27 cellular contexts compared by ENCODE assay signal in the genomic region with DNA sequence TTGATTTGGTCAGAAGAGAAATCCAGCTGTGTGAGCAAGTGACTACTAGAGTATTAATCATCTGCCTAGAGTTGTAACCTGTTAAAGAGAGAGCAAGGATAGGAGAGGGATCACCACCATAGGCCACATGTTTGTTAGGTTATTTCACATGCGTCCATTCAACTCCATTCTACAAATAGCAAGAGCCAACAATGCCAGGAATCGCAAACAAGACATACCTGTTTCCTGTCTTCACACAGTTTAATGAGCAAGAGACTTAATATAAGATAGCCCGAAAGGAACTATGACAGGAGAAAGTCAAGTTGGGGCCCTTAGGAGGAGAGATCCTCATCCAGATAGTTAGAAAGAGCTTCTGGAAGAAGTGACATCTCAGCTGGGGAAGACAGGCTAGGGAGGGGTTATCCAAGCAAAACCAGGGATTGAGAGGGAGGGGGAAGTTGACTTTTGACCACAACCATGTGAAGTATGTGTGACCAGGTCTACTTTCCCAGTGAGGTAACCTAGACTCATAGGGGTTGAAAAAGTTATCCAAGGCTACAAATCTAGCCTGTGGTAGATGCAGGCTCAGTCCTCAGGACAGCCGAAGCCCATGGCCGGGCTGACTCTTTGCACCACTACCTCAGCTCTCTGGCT.
DNase-seq lines count a peak whose midpoint lies in the region; ATAC-seq, FAIRE-seq and TF ChIP-seq lines count a peak whose summit lies in the region.
"Had no signal": no experiment of that assay in that cellular context is flagged by ENCODE, and none has a peak within 500 bp of the region (broad histone marks: within the 10 kb centered on the region; RNA-seq: fewer than 3 reads in every experiment).

No MANE protein-coding gene starts in this region.

- FAIRE-seq in HTR-8/SVneo (lab: Jason Lieb, UNC) (peak; percentile 63), K562 (lab: Jason Lieb, UNC) (peak; percentile 52), HepG2 (lab: Jason Lieb, UNC) (no peak), D721Med (lab: Jason Lieb, UNC) (no peak)
- FAIRE-seq: endometrium, GM12892 had no signal

- H3K4me2 ChIP-seq in K562 (ENCODE audit: insufficient read depth, low read length): no peak overlapping the region
- H3K4me2 ChIP-seq in HepG2 (ENCODE audit: low read depth, low read length): no peak overlapping the region

- no peaks in the 10 kb centered on the region for H3K9me3 Mint-ChIP-seq in activated T-helper 1 cell treated with anti-CD3 and anti-CD28 coated beads, Interleukin-12 subunit alpha, Interleukin-12 subunit beta, Interleukin-2, Interleukin-4 antibody, amounts not matched to agents 30 ng/mL and 10 ng/mL and 1 ng/mL, durations not matched to agents 14 hours and 24 hours and 36 hours
- H3K9me3 Mint-ChIP-seq: activated T-helper 17 cell treated with anti-CD3 and anti-CD28 coated beads, Interleukin-2, amount 50 U/mL, for 72 hours; brain; immature natural killer cell had no signal

- H3K4me3 ChIP-seq in AG10803 (ENCODE audit: low read length) (no peak overlapping the region), K562 (no peak overlapping the region), HepG2 (replicated peaks in 1 of 3; ENCODE audit: insufficient read depth in 1 of 3, low read depth in 2 of 3, low read length in 3 of 3) (no peak overlapping the region)
- H3K4me3 ChIP-seq: colonic mucosa, heart right ventricle, lung, uterus had no signal

- intact Hi-C loops in K562 (cut with micrococcal nuclease) (no loop called here), HepG2 (cut with micrococcal nuclease; ENCODE audit: unreplicated experiment) (no loop called here)
- intact Hi-C loops in activated T-helper 1 cell treated with anti-CD3 and anti-CD28 coated beads, Interleukin-12 subunit alpha, Interleukin-12 subunit beta, Interleukin-2, Interleukin-4 antibody, amounts not matched to agents 30 ng/mL and 10 ng/mL and 1 ng/mL, durations not matched to agents 14 hours and 24 hours and 36 hours (cut with micrococcal nuclease): no loop called here

- POLR2A ChIA-PET in K562 (lab: Yijun Ruan, JAX) (no interaction called here), HepG2 (lab: Yijun Ruan, JAX) (no interaction called here)

- DNase-seq in AG10803 (ENCODE audit: low read depth) (peak; percentile 34), HTR-8/SVneo (ENCODE audit: insufficient read length, low spot score) (peak; percentile 28), K562 (ENCODE audit: extremely low read depth in 1 of 4, low spot score in 3 of 4) (no peak), HepG2 (ENCODE audit: low spot score) (peak; percentile 21), D721Med (ENCODE audit: insufficient read length, low spot score) (no peak), GF-D8 (lab: John Stamatoyannopoulos, UW) (no peak)
- no peak for DNase-seq in activated T-helper 1 cell treated with anti-CD3 and anti-CD28 coated beads, Interleukin-12 subunit alpha, Interleukin-12 subunit beta, Interleukin-2, Interleukin-4 antibody, amounts not matched to agents 30 ng/mL and 10 ng/mL and 1 ng/mL, durations not matched to agents 14 hours and 24 hours and 36 hours (ENCODE audit: low spot score)
- DNase-seq: activated CD4-positive, alpha-beta T cell treated with anti-CD3 and anti-CD28 coated beads for 48 hours; activated CD8-positive, alpha-beta memory T cell treated with anti-CD3 and anti-CD28 coated beads, Interleukin-2, amount 10 ng/mL, durations not matched to agents 7 days and 5 days; C1 segment of cervical spinal cord; colonic mucosa; H7; heart right ventricle; immature natural killer cell; NCI-H1417; NCI-H526 treated with DMSO at 0.1 percent for 48 hours; retina; Right ventricle myocardium superior; substantia nigra; uterus had no signal

- H3K4me1 ChIP-seq in K562 (replicated peaks in 1 of 2; ENCODE audit: control insufficient read depth in 2 of 2, insufficient read depth in 2 of 2, low read length in 2 of 2): no peaks in the 10 kb centered on the region
- no peaks in the 10 kb centered on the region for H3K4me1 ChIP-seq in HepG2 (ENCODE audit: insufficient read depth, low read length)
- H3K4me1 ChIP-seq: colonic mucosa, uterus had no signal

- no peaks in the 10 kb centered on the region for H3K36me3 Mint-ChIP-seq in activated T-helper 1 cell treated with anti-CD3 and anti-CD28 coated beads, Interleukin-12 subunit alpha, Interleukin-12 subunit beta, Interleukin-2, Interleukin-4 antibody, amounts not matched to agents 30 ng/mL and 10 ng/mL and 1 ng/mL, durations not matched to agents 14 hours and 24 hours and 36 hours (ENCODE audit: low read depth)
- H3K36me3 Mint-ChIP-seq: activated CD8-positive, alpha-beta memory T cell treated with anti-CD3 and anti-CD28 coated beads, Interleukin-2, amount 10 ng/mL, durations not matched to agents 7 days and 5 days; activated naive CD8-positive, alpha-beta T cell; brain; immature natural killer cell had no signal

- BruUV-seq in K562 (replicated peaks; lab: Mats Ljungman, UMichigan): no TSS peak
- no TSS peak for BruUV-seq in HepG2 (replicated peaks; lab: Mats Ljungman, UMichigan)

- no peak for TF ChIP-seq RAD21 in K562 (CRISPR knock-in tag; conservative IDR thresholded peaks at IDR 0.05 in 1 of 2, IDR thresholded peaks at IDR 0.05 in 1 of 2)
- TF ChIP-seq RAD21 in HepG2 (CRISPR knock-in tag; IDR thresholded peaks at IDR 0.05): no peak

- H3K9me3 ChIP-seq in K562 (replicated peaks; ENCODE audit: control insufficient read depth, insufficient read depth, low read depth, low read length): no peaks in the 10 kb centered on the region
- H3K9me3 ChIP-seq in HepG2 (ENCODE audit: low read length): no peaks in the 10 kb centered on the region
- H3K9me3 ChIP-seq: colonic mucosa, heart right ventricle, uterus had no signal

- H4K20me1 ChIP-seq in K562 (replicated peaks; ENCODE audit: control insufficient read depth, insufficient read depth, low read length): no peaks in the 10 kb centered on the region
- no peaks in the 10 kb centered on the region for H4K20me1 ChIP-seq in HepG2 (ENCODE audit: insufficient read depth, low read length)

- H3K9ac ChIP-seq in K562 (ENCODE audit: insufficient read depth in 1 of 2, low read depth in 2 of 2, low read length in 2 of 2): no peak overlapping the region
- no peak overlapping the region for H3K9ac ChIP-seq in HepG2 (ENCODE audit: insufficient read depth, low read depth, low read length)

- in situ Hi-C loops in K562 (cut with MboI): no loop called here
- in situ Hi-C loops in HepG2 (cut with HindIII; ENCODE audit: extremely low pct_ligation_motif_present, low pct_unique_long_range_greater_than_20kb): no loop called here

- no peak for TF ChIP-seq EP300 in K562 (IDR thresholded peaks at IDR 0.05; ENCODE audit: low read length)
- TF ChIP-seq EP300 in HepG2 (IDR thresholded peaks at IDR 0.05; ENCODE audit: low read depth in 2 of 2, low read length in 2 of 2): no peak
- TF ChIP-seq EP300 in HepG2 (CRISPR knock-in tag; IDR thresholded peaks at IDR 0.05; ENCODE audit: borderline replicate concordance): no peak

- H3K27ac Mint-ChIP-seq in activated T-helper 1 cell treated with anti-CD3 and anti-CD28 coated beads, Interleukin-12 subunit alpha, Interleukin-12 subunit beta, Interleukin-2, Interleukin-4 antibody, amounts not matched to agents 30 ng/mL and 10 ng/mL and 1 ng/mL, durations not matched to agents 14 hours and 24 hours and 36 hours: no peak overlapping the region
- H3K27ac Mint-ChIP-seq: activated CD8-positive, alpha-beta memory T cell treated with anti-CD3 and anti-CD28 coated beads, Interleukin-2, amount 10 ng/mL, durations not matched to agents 7 days and 5 days; activated naive CD8-positive, alpha-beta T cell; activated T-helper 17 cell treated with anti-CD3 and anti-CD28 coated beads, Interleukin-2, amount 50 U/mL, for 72 hours; brain; immature natural killer cell had no signal

- H3K4me3 Mint-ChIP-seq in activated T-helper 1 cell treated with anti-CD3 and anti-CD28 coated beads, Interleukin-12 subunit alpha, Interleukin-12 subunit beta, Interleukin-2, Interleukin-4 antibody, amounts not matched to agents 30 ng/mL and 10 ng/mL and 1 ng/mL, durations not matched to agents 14 hours and 24 hours and 36 hours: no peak overlapping the region
- H3K4me3 Mint-ChIP-seq: activated CD8-positive, alpha-beta memory T cell treated with anti-CD3 and anti-CD28 coated beads, Interleukin-2, amount 10 ng/mL, durations not matched to agents 7 days and 5 days; activated naive CD8-positive, alpha-beta T cell; activated T-helper 17 cell treated with anti-CD3 and anti-CD28 coated beads, Interleukin-2, amount 50 U/mL, for 72 hours; brain; immature natural killer cell had no signal

- H3K36me3 ChIP-seq in K562 (ENCODE audit: control insufficient read depth, insufficient read depth, low read length): no peaks in the 10 kb centered on the region
- H3K36me3 ChIP-seq in HepG2 (replicated peaks in 1 of 2; ENCODE audit: control insufficient read depth in 1 of 2, insufficient read depth in 2 of 2, low read length in 2 of 2): no peaks in the 10 kb centered on the region
- H3K36me3 ChIP-seq: colonic mucosa, heart right ventricle, uterus had no signal

- 2% methylated on average over 5 of the region's 5 CpGs for WGBS in K562 (ENCODE audit: insufficient coverage, low coverage, missing lambda C conversion rate)
- WGBS in HepG2 (ENCODE audit: low lambda C conversion rate): 23% methylated on average over 5 of the region's 5 CpGs

- TF ChIP-seq POLR2A in K562 (conservative IDR thresholded peaks at IDR 0.05) (no peak), HepG2 (IDR thresholded peaks at IDR 0.05; ENCODE audit: insufficient read depth in 1 of 2, low read depth in 2 of 2, low read length in 2 of 2) (no peak)

- no peaks in the 10 kb centered on the region for H3K9me1 ChIP-seq in K562 (ENCODE audit: control insufficient read depth, insufficient read depth, low read length)

- H2AFZ ChIP-seq in K562 (ENCODE audit: low read depth, low read length): no peak overlapping the region
- H2AFZ ChIP-seq in HepG2 (ENCODE audit: low read length): no peak overlapping the region

- peaks cover 9% of the 10 kb centered on the region for H3K27me3 Mint-ChIP-seq in activated T-helper 1 cell treated with anti-CD3 and anti-CD28 coated beads, Interleukin-12 subunit alpha, Interleukin-12 subunit beta, Interleukin-2, Interleukin-4 antibody, amounts not matched to agents 30 ng/mL and 10 ng/mL and 1 ng/mL, durations not matched to agents 14 hours and 24 hours and 36 hours (ENCODE audit: insufficient read depth)
- H3K27me3 Mint-ChIP-seq: brain had no signal

- CTCF ChIA-PET in K562 (lab: Yijun Ruan, JAX; ENCODE audit: low intra/inter-chr PET ratio) (no interaction called here), HepG2 (lab: Yijun Ruan, JAX; ENCODE audit: low intra/inter-chr PET ratio, low total read pairs) (no interaction called here)

- H3K4me1 Mint-ChIP-seq in activated T-helper 1 cell treated with anti-CD3 and anti-CD28 coated beads, Interleukin-12 subunit alpha, Interleukin-12 subunit beta, Interleukin-2, Interleukin-4 antibody, amounts not matched to agents 30 ng/mL and 10 ng/mL and 1 ng/mL, durations not matched to agents 14 hours and 24 hours and 36 hours (ENCODE audit: low read depth): no peaks in the 10 kb centered on the region
- H3K4me1 Mint-ChIP-seq: activated CD8-positive, alpha-beta memory T cell treated with anti-CD3 and anti-CD28 coated beads, Interleukin-2, amount 10 ng/mL, durations not matched to agents 7 days and 5 days; activated T-helper 17 cell treated with anti-CD3 and anti-CD28 coated beads, Interleukin-2, amount 50 U/mL, for 72 hours; brain; immature natural killer cell had no signal

- H3K27ac ChIP-seq in K562 (ENCODE audit: extremely low read depth, low read depth, low read length) (no peak overlapping the region), HepG2 (ENCODE audit: extremely low read length, insufficient read depth, low read length) (no peak overlapping the region)
- H3K27ac ChIP-seq: colonic mucosa, heart right ventricle, uterus had no signal

- no peak for TF ChIP-seq CTCF in AG10803 (conservative IDR thresholded peaks at IDR 0.05; ENCODE audit: low read length)
- no peak for TF ChIP-seq CTCF in K562 (IDR thresholded peaks at IDR 0.05 in 2 of 3, conservative IDR thresholded peaks at IDR 0.05 in 1 of 3; ENCODE audit: insufficient read depth in 2 of 3, low read depth in 1 of 3, low read length in 3 of 3)
- no peak for TF ChIP-seq CTCF in HepG2 (CRISPR knock-in tag; IDR thresholded peaks at IDR 0.05)
- no peak for TF ChIP-seq CTCF in D721Med (IDR thresholded peaks at IDR 0.05; ENCODE audit: insufficient read depth, missing control alignments)

- ATAC-seq in K562: no peak
- peak; percentile 64 for ATAC-seq in HepG2
- no peak for ATAC-seq in GM21737 (IDR thresholded peaks at IDR 0.05; ENCODE audit: unreplicated experiment)
- ATAC-seq: activated CD8-positive, alpha-beta memory T cell treated with anti-CD3 and anti-CD28 coated beads, Interleukin-2, amount 10 ng/mL, durations not matched to agents 7 days and 5 days; activated T-helper 17 cell treated with anti-CD3 and anti-CD28 coated beads, Interleukin-2, amount 50 U/mL, for 72 hours; heart right ventricle had no signal

- H3K27me3 ChIP-seq in K562 (ENCODE audit: control insufficient read depth in 2 of 2, insufficient read depth in 2 of 2, low read length in 2 of 2) (peaks cover 8 to 26% of the 10 kb centered on the region in 2 experiments; a peak in 4 of 5 replicates), HepG2 (ENCODE audit: control insufficient read depth in 1 of 2, insufficient read depth in 2 of 2, low read length in 2 of 2) (no peaks in the 10 kb centered on the region)
- H3K27me3 ChIP-seq: colonic mucosa, heart right ventricle, uterus had no signal

- no peaks in the 10 kb centered on the region for H3K79me2 ChIP-seq in K562 (ENCODE audit: control insufficient read depth, insufficient read depth, low read length)
- no peaks in the 10 kb centered on the region for H3K79me2 ChIP-seq in HepG2 (ENCODE audit: insufficient read depth, low read length)

Comparison
In these comparisons a context has a peak if more than half of its experiments do, and no peak if none do; other contexts are left out.
1. DNase-seq: peak in AG10803 (single experiment), HTR-8/SVneo (single experiment) and HepG2 (single experiment); none in K562 (0 of 4), D721Med (single experiment), activated T-helper 1 cell treated with anti-CD3 and anti-CD28 coated beads, Interleukin-12 subunit alpha, Interleukin-12 subunit beta, Interleukin-2, Interleukin-4 antibody, amounts not matched to agents 30 ng/mL and 10 ng/mL and 1 ng/mL, durations not matched to agents 14 hours and 24 hours and 36 hours (single experiment) and GF-D8 (single experiment).